18 cellular contexts compared by ENCODE assay signal in genomic region chr3:136008732-136009456, GRCh38. TPM values are rescaled to one million over a fixed set of nuclear protein-coding genes. Genes with fewer than 3 reads are reported as not detected.
DNase-seq lines count a peak whose midpoint lies in the region; TF ChIP-seq lines count a peak whose summit lies in the region.
"Had no signal": no experiment of that assay in that cellular context is flagged by ENCODE, and none has a peak within 500 bp of the region (broad histone marks: within the 10 kb centered on the region; RNA-seq: fewer than 3 reads in every experiment).

No MANE protein-coding gene starts in this region.

- no peaks in the 10 kb centered on the region for H3K27me3 ChIP-seq in effector memory CD4-positive, alpha-beta T cell (replicated peaks; ENCODE audit: control insufficient read depth, insufficient read depth, low read length, poor library complexity, severe bottlenecking)
- no peaks in the 10 kb centered on the region for H3K27me3 ChIP-seq in hepatocyte
- H3K27me3 ChIP-seq: Peyer's patch had no signal

- peak; percentile 24 for DNase-seq in NCI-H82 (lab: John Stamatoyannopoulos, UW)
- no peak for DNase-seq in NCI-H82 treated with DMSO at 0.1 percent for 48 hours (lab: John Stamatoyannopoulos, UW; ENCODE audit: unreplicated experiment)
- peak; percentile 4 for DNase-seq in SW480 (ENCODE audit: low spot score)
- peak; percentile 33 for DNase-seq in fibroblast of mammary gland (ENCODE audit: low read depth)
- no peak for DNase-seq in type B pancreatic cell (ENCODE audit: extremely low spot score, unreplicated experiment)
- no peak for DNase-seq in effector memory CD4-positive, alpha-beta T cell
- DNase-seq in caudate nucleus (lab: John Stamatoyannopoulos, UW), result no peak
- DNase-seq in hepatocyte (ENCODE audit: low spot score), result no peak
- DNase-seq: AML-193, DMS 273 treated with DMSO at 0.1 percent for 48 hours, DND-41, NCI-H1417, NCI-H1930, NCI-H2171, NCI-H526, Peyer's patch had no signal

- no peaks in the 10 kb centered on the region for H4K20me1 ChIP-seq in hepatocyte (ENCODE audit: insufficient read depth, poor library complexity, severe bottlenecking)

- TF ChIP-seq CTCF in fibroblast of mammary gland (conservative IDR thresholded peaks at IDR 0.05; ENCODE audit: control insufficient read depth, insufficient read depth, low read depth, low read length) (no peak), type B pancreatic cell (conservative IDR thresholded peaks at IDR 0.05) (no peak), hepatocyte (IDR thresholded peaks at IDR 0.05; ENCODE audit: poor library complexity) (no peak)

- no peaks in the 10 kb centered on the region for H3K36me3 ChIP-seq in effector memory CD4-positive, alpha-beta T cell (ENCODE audit: control insufficient read depth, insufficient read depth, low read length)
- H3K36me3 ChIP-seq in hepatocyte (replicated peaks; ENCODE audit: insufficient read depth, low read depth), result no peaks in the 10 kb centered on the region
- H3K36me3 ChIP-seq: Peyer's patch had no signal

- H3K9me3 ChIP-seq in effector memory CD4-positive, alpha-beta T cell (ENCODE audit: control insufficient read depth, low read length), result no peaks in the 10 kb centered on the region
- no peaks in the 10 kb centered on the region for H3K9me3 ChIP-seq in hepatocyte (ENCODE audit: low read depth)
- H3K9me3 ChIP-seq: Peyer's patch had no signal

- H3K4me2 ChIP-seq in hepatocyte, result no peak overlapping the region

- H3K4me3 ChIP-seq in fibroblast of mammary gland (ENCODE audit: control insufficient read depth, low read depth, low read length) (no peak overlapping the region), hepatocyte (no peak overlapping the region)
- H3K4me3 ChIP-seq in effector memory CD4-positive, alpha-beta T cell (ENCODE audit: insufficient read depth, low read depth, low read length, poor library complexity, severe bottlenecking), result no peak overlapping the region
- H3K4me3 ChIP-seq: Peyer's patch had no signal

- no peak overlapping the region for H2AFZ ChIP-seq in hepatocyte

- WGBS in hepatocyte (ENCODE audit: low lambda C conversion rate, missing lambda C conversion rate), result 90% methylated on average over 4 of the region's 4 CpGs

- no peaks in the 10 kb centered on the region for H3K9me2 ChIP-seq in hepatocyte (replicated peaks; ENCODE audit: insufficient read depth)

- H3K4me1 ChIP-seq in effector memory CD4-positive, alpha-beta T cell (ENCODE audit: control insufficient read depth, insufficient read depth, low read length, poor library complexity, severe bottlenecking), result no peaks in the 10 kb centered on the region
- H3K4me1 ChIP-seq in hepatocyte (ENCODE audit: insufficient read depth), result no peaks in the 10 kb centered on the region
- H3K4me1 ChIP-seq: Peyer's patch had no signal

- H3K9me3 Mint-ChIP-seq in type B pancreatic cell, result no peaks in the 10 kb centered on the region

- no peaks in the 10 kb centered on the region for H3K27me3 Mint-ChIP-seq in type B pancreatic cell

- peaks cover 6% of the 10 kb centered on the region for H3K4me1 Mint-ChIP-seq in type B pancreatic cell (ENCODE audit: unreplicated experiment)

- H3K27ac Mint-ChIP-seq in type B pancreatic cell, result peak overlapping the region; percentile 67

- H3K4me3 Mint-ChIP-seq in type B pancreatic cell, result no peak overlapping the region

- H3K27ac ChIP-seq in effector memory CD4-positive, alpha-beta T cell (ENCODE audit: insufficient read depth, low read length, poor library complexity, severe bottlenecking), result no peak overlapping the region
- H3K27ac ChIP-seq in caudate nucleus (ENCODE audit: low read depth, low read length) (no peak overlapping the region), hepatocyte (no peak overlapping the region)
- H3K27ac ChIP-seq: 22Rv1, C4-2B, Peyer's patch had no signal

- peaks cover 13% of the 10 kb centered on the region for H3K79me2 ChIP-seq in hepatocyte

- peaks cover 29% of the 10 kb centered on the region for H3K36me3 Mint-ChIP-seq in type B pancreatic cell

RNA-seq across cellular contexts. Expression of gene PPP2R3A, which starts 43.4 kb away (rescaled TPM):
- total RNA-seq in type B pancreatic cell (ENCODE audit: low replicate concordance) (8.6 and 16.5 TPM in 2 replicates), hepatocyte (20.2 and 22.0 TPM in 2 replicates)
- polyA plus RNA-seq in hepatocyte, result 6.7 and 7.9 TPM in 2 replicates

Comparison
In these comparisons a context has a peak if more than half of its experiments do, and no peak if none do; other contexts are left out.
1. DNase-seq: peak in NCI-H82 (single experiment), SW480 (single experiment) and fibroblast of mammary gland (single experiment); none in NCI-H82 treated with DMSO at 0.1 percent for 48 hours (single experiment), type B pancreatic cell (single experiment), effector memory CD4-positive, alpha-beta T cell (0 of 3), caudate nucleus (0 of 61) and hepatocyte (single experiment).